Comparison of ENCODE assay signal across 8 cellular contexts in genomic region chr1:33349081-33349759, GRCh38. TPM values are rescaled to one million over a fixed set of nuclear protein-coding genes. Genes with fewer than 3 reads are reported as not detected.
DNase-seq lines count a peak whose midpoint lies in the region; ATAC-seq and TF ChIP-seq lines count a peak whose summit lies in the region.

No MANE protein-coding gene starts in this region.

- H2BK120ac ChIP-seq in mesenchymal stem cell (ENCODE audit: low read depth, low read length) = peak overlapping the region; percentile 99

- peak overlapping the region; percentile 97 for H3K4me2 ChIP-seq in DND-41 (ENCODE audit: insufficient read depth, low read length)
- H3K4me2 ChIP-seq in mesenchymal stem cell (ENCODE audit: low read length, poor library complexity, severe bottlenecking) = peak overlapping the region; percentile 97

- peaks cover 48% of the 10 kb centered on the region for H3K4me1 ChIP-seq in DND-41 (ENCODE audit: insufficient read depth, low read length)
- peaks cover 32% of the 10 kb centered on the region for H3K4me1 ChIP-seq in HUES64 (ENCODE audit: insufficient read depth, low read length)
- H3K4me1 ChIP-seq in colonic mucosa = peaks cover 17% of the 10 kb centered on the region
- H3K4me1 ChIP-seq in mesenchymal stem cell (ENCODE audit: control insufficient read depth, insufficient read depth, low read depth, low read length) = peaks cover 14% of the 10 kb centered on the region

- peak overlapping the region; percentile 67 to 96 for H3K14ac ChIP-seq in mesenchymal stem cell (ENCODE audit: low read length in 2 of 2)

- peak overlapping the region; percentile 85 for H2BK15ac ChIP-seq in mesenchymal stem cell (ENCODE audit: low read depth, poor library complexity, severe bottlenecking)

- peak overlapping the region; percentile 65 to 81 for H3K4me3 ChIP-seq in DND-41 (ENCODE audit: low read depth in 1 of 2, low read length in 2 of 2)
- H3K4me3 ChIP-seq in HUES64 (ENCODE audit: low read length) = peak overlapping the region; percentile 53
- H3K4me3 ChIP-seq in colonic mucosa = peak overlapping the region; percentile 66
- H3K4me3 ChIP-seq in mesenchymal stem cell (ENCODE audit: insufficient read depth in 1 of 2, low read depth in 1 of 2, low read length in 2 of 2) = peak overlapping the region; percentile 93 to 98

- peak overlapping the region; percentile 63 for H2AK5ac ChIP-seq in mesenchymal stem cell (ENCODE audit: low read length, severe bottlenecking)

- under 1% methylated on average over 77 of the region's 78 CpGs for WGBS in HUES64
- WGBS in mesenchymal stem cell = under 1% methylated on average over 30 of the region's 78 CpGs

- TF ChIP-seq CTCF in DND-41 (IDR thresholded peaks at IDR 0.05; ENCODE audit: borderline replicate concordance, extremely low read depth, low read length, poor library complexity, severe bottlenecking) = no peak
- TF ChIP-seq CTCF in colonic mucosa (IDR thresholded peaks at IDR 0.05) = no peak

- peak overlapping the region; percentile 97 for H4K91ac ChIP-seq in mesenchymal stem cell (ENCODE audit: low read length)

- H3K27ac ChIP-seq in DND-41 (ENCODE audit: low read length) (peak overlapping the region; percentile 75), HUES64 (ENCODE audit: low read depth, low read length) (no peak overlapping the region), colonic mucosa (peak overlapping the region; percentile 95), mesenchymal stem cell (ENCODE audit: low read length, poor library complexity, severe bottlenecking) (peak overlapping the region; percentile 91)

- peak overlapping the region; percentile 97 to 98 for H3K18ac ChIP-seq in mesenchymal stem cell (ENCODE audit: low read depth in 1 of 2, low read length in 2 of 2)

- intact Hi-C loops in colonic mucosa (cut with DNase I) = no loop called here

- peaks cover 53% of the 10 kb centered on the region for H3K79me2 ChIP-seq in DND-41 (ENCODE audit: insufficient read depth, low read length)

- peak overlapping the region; percentile 75 for H4K8ac ChIP-seq in mesenchymal stem cell (ENCODE audit: low read length)

- H3K27me3 ChIP-seq in DND-41 (ENCODE audit: insufficient read depth, low read length, poor library complexity) (no peaks in the 10 kb centered on the region), HUES64 (ENCODE audit: insufficient read depth, low read length) (peaks cover 71% of the 10 kb centered on the region), colonic mucosa (no peaks in the 10 kb centered on the region), mesenchymal stem cell (ENCODE audit: control insufficient read depth in 1 of 2, insufficient read depth in 1 of 2, low read length in 2 of 2) (no peaks in the 10 kb centered on the region)

- peaks cover 2% of the 10 kb centered on the region for H3K79me1 ChIP-seq in mesenchymal stem cell (replicated peaks; ENCODE audit: low read length, poor library complexity, severe bottlenecking)

- H3K9ac ChIP-seq in DND-41 (ENCODE audit: low read depth, low read length) (peak overlapping the region; percentile 82), HUES64 (ENCODE audit: low read depth, low read length) (peak overlapping the region; percentile 82), colonic mucosa (ENCODE audit: low read depth in 2 of 2, low read length in 2 of 2) (peak overlapping the region; percentile 86 to 91), mesenchymal stem cell (ENCODE audit: low read length) (peak overlapping the region; percentile 96)

- peaks cover 41% of the 10 kb centered on the region for H4K20me1 ChIP-seq in DND-41 (ENCODE audit: insufficient read depth, low read length)

- ATAC-seq in DND-41 (ENCODE audit: insufficient read depth, low read depth) = peak; percentile 54
- peak; percentile 33 for ATAC-seq in GM21390 (IDR thresholded peaks at IDR 0.05; ENCODE audit: unreplicated experiment)

- H3K9me3 ChIP-seq in DND-41 (ENCODE audit: insufficient read depth, low read length, severe bottlenecking) (no peaks in the 10 kb centered on the region), HUES64 (ENCODE audit: insufficient read depth, low read depth, low read length) (no peaks in the 10 kb centered on the region), colonic mucosa (no peaks in the 10 kb centered on the region), mesenchymal stem cell (ENCODE audit: control insufficient read depth, low read length) (no peaks in the 10 kb centered on the region)

- H3K36me3 ChIP-seq in DND-41 (ENCODE audit: insufficient read depth, low read length) (peaks cover 26% of the 10 kb centered on the region), HUES64 (ENCODE audit: insufficient read depth, low read length) (no peaks in the 10 kb centered on the region; the same call in 1 of the 2 replicates), colonic mucosa (no peaks in the 10 kb centered on the region), mesenchymal stem cell (ENCODE audit: control insufficient read depth in 1 of 2, insufficient read depth in 2 of 2, low read depth in 1 of 2, low read length in 2 of 2) (peaks cover 14 to 61% of the 10 kb centered on the region in 2 experiments)

- peak overlapping the region; percentile 92 for H2BK5ac ChIP-seq in mesenchymal stem cell (ENCODE audit: low read depth, low read length, poor library complexity, severe bottlenecking)

- peak overlapping the region; percentile 92 to 94 for H3K4ac ChIP-seq in mesenchymal stem cell (ENCODE audit: low read depth in 1 of 2, low read length in 2 of 2)

- H2BK12ac ChIP-seq in mesenchymal stem cell (ENCODE audit: low read length in 2 of 2) = peak overlapping the region in 1 of 2 experiments; percentile 61

- peak; percentile 53 for DNase-seq in DND-41
- DNase-seq in activated CD4-positive, alpha-beta T cell treated with anti-CD3 and anti-CD28 coated beads for 1 hour = peak; percentile 13
- peak; percentile 55 for DNase-seq in colonic mucosa
- DNase-seq in mesenchymal stem cell = no peak
- DNase-seq in stimulated activated CD8-positive, alpha-beta memory T cell treated with anti-CD3 and anti-CD28 coated beads, Interleukin-2, amount 100 ng/mL, for 1 hour (ENCODE audit: low read depth in 2 of 2) = peak; percentile 13 to 15
- no peak for DNase-seq in medulla oblongata (ENCODE audit: extremely low spot score)

- H2AFZ ChIP-seq in DND-41 (ENCODE audit: low read depth, low read length) = peak overlapping the region; percentile 57
- H2AFZ ChIP-seq in mesenchymal stem cell (ENCODE audit: low read depth, low read length) = no peak overlapping the region

- peak overlapping the region in 1 of 2 experiments; percentile 95 for H3K23ac ChIP-seq in mesenchymal stem cell (ENCODE audit: low read length in 2 of 2)

RNA-seq across cellular contexts. Expression of gene A3GALT2, which starts 28.3 kb away (rescaled TPM):
- polyA plus RNA-seq in HUES64 (2013, experiment 1 of 2) = not detected
- polyA plus RNA-seq in HUES64 (2013, experiment 2 of 2) = not detected
- total RNA-seq in colonic mucosa = not detected
- 0.04 TPM for polyA plus RNA-seq in mesenchymal stem cell (2013, experiment 1 of 2)
- not detected for polyA plus RNA-seq in mesenchymal stem cell (2013, experiment 2 of 2)

Comparison
In these comparisons a context has a peak if more than half of its experiments do, and no peak if none do; other contexts are left out.
1. DNase-seq: peak in DND-41 (single experiment), activated CD4-positive, alpha-beta T cell treated with anti-CD3 and anti-CD28 coated beads for 1 hour (single experiment), colonic mucosa (single experiment) and stimulated activated CD8-positive, alpha-beta memory T cell treated with anti-CD3 and anti-CD28 coated beads, Interleukin-2, amount 100 ng/mL, for 1 hour (2 of 2); none in mesenchymal stem cell (single experiment) and medulla oblongata (single experiment).
2. Peak in every context shown above with its lines, with median percentiles within 50 percentile points of each other: H3K4me3 ChIP-seq and H3K9ac ChIP-seq.